17 cellular contexts compared by ENCODE assay signal in genomic region chr14:104821229-104821945, GRCh38. TPM values are rescaled to one million over a fixed set of nuclear protein-coding genes. Genes with fewer than 3 reads are reported as not detected.
DNase-seq lines count a peak whose midpoint lies in the region; ATAC-seq, FAIRE-seq and TF ChIP-seq lines count a peak whose summit lies in the region.
"Had no signal": no experiment of that assay in that cellular context is flagged by ENCODE, and none has a peak within 500 bp of the region (broad histone marks: within the 10 kb centered on the region; RNA-seq: fewer than 3 reads in every experiment).

No MANE protein-coding gene starts in this region.

- peak overlapping the region; percentile 88; the same call in 1 of the 2 replicates for H2AFZ ChIP-seq in GM23338
- no peak overlapping the region for H2AFZ ChIP-seq in mammary epithelial cell (ENCODE audit: low read depth, low read length)

- H3K4me3 ChIP-seq in GM23338: no peak overlapping the region
- no peak overlapping the region for H3K4me3 ChIP-seq in NT2/D1 (ENCODE audit: insufficient read length, low read depth)
- no peak overlapping the region for H3K4me3 ChIP-seq in kidney (ENCODE audit: low read length in 2 of 2)
- no peak overlapping the region for H3K4me3 ChIP-seq in sigmoid colon
- no peak overlapping the region for H3K4me3 ChIP-seq in mammary epithelial cell (replicated peaks in 1 of 3; ENCODE audit: insufficient read depth in 1 of 3, low read depth in 2 of 3, low read length in 3 of 3)

- peaks cover 9% of the 10 kb centered on the region for H3K4me1 ChIP-seq in GM23338 (ENCODE audit: insufficient read depth)
- peaks cover 11% of the 10 kb centered on the region for H3K4me1 ChIP-seq in NT2/D1 (ENCODE audit: insufficient read depth, insufficient read length)
- peaks cover 0 to 14% of the 10 kb centered on the region in 2 donors for H3K4me1 ChIP-seq in kidney (ENCODE audit: control insufficient read depth in 1 of 2, insufficient read depth in 1 of 2, low read depth in 1 of 2, low read length in 2 of 2)
- peaks cover 0 to 38% (median 33%) of the 10 kb centered on the region in 4 donors for H3K4me1 ChIP-seq in sigmoid colon
- H3K4me1 ChIP-seq in mammary epithelial cell (ENCODE audit: insufficient read depth, low read length): peaks cover 16% of the 10 kb centered on the region

- intact Hi-C loops in kidney (cut with DNase I): loop anchor here (5.0 kb wide), 1 partner anchor 49 kb away; no protein-coding TSS in a partner anchor
- intact Hi-C loops in sigmoid colon (cut with DNase I): loop anchor here (1.0 kb wide), 1 partner anchor 49 kb away; no protein-coding TSS in a partner anchor
- intact Hi-C loops in mammary epithelial cell (cut with micrococcal nuclease): loop anchor here (10.0 kb wide), 1 partner anchor 177 kb away; no protein-coding TSS in a partner anchor

- TF ChIP-seq CTCF in GM23338 (conservative IDR thresholded peaks at IDR 0.05; ENCODE audit: low read depth in 2 of 2): no peak
- TF ChIP-seq CTCF in kidney (IDR thresholded peaks at IDR 0.05; ENCODE audit: borderline replicate concordance, extremely low read depth, insufficient read depth): no peak
- no peak for TF ChIP-seq CTCF in sigmoid colon (IDR thresholded peaks at IDR 0.05)
- no peak for TF ChIP-seq CTCF in mammary epithelial cell (conservative IDR thresholded peaks at IDR 0.05 in 1 of 2, IDR thresholded peaks at IDR 0.05 in 1 of 2; ENCODE audit: extremely low read depth in 1 of 2, insufficient read depth in 1 of 2, low read depth in 1 of 2, low read length in 2 of 2)

- H3K4me2 ChIP-seq in GM23338: no peak overlapping the region
- no peak overlapping the region for H3K4me2 ChIP-seq in mammary epithelial cell (ENCODE audit: insufficient read depth, low read depth, low read length)

- no peak overlapping the region for H3K27ac Mint-ChIP-seq in GM23338
- H3K27ac Mint-ChIP-seq: activated T-cell treated with anti-CD3 and anti-CD28 coated beads, Interleukin-2, amount 50 U/mL, for 24 hours; dendritic cell treated with granulocyte-macrophage colony-stimulating factor and Interleukin-4, amounts not matched to agents 40 ng/mL and 50 ng/mL, for 4 days; HFFc6 had no signal

- WGBS in sigmoid colon, 2 donors: 85 to 86% methylated on average over 23 of the region's 23 CpGs
- WGBS in mammary epithelial cell (ENCODE audit: low coverage, missing lambda C conversion rate): 85% methylated on average over 15 of the region's 23 CpGs

- H3K27me3 ChIP-seq in GM23338 (ENCODE audit: insufficient read depth): peaks cover 29% of the 10 kb centered on the region
- peaks cover 11% of the 10 kb centered on the region for H3K27me3 ChIP-seq in NT2/D1 (ENCODE audit: insufficient read depth, insufficient read length)
- H3K27me3 ChIP-seq in sigmoid colon: peaks cover 0 to 8% (median 0%) of the 10 kb centered on the region in 3 donors
- no peaks in the 10 kb centered on the region for H3K27me3 ChIP-seq in mammary epithelial cell (ENCODE audit: insufficient read depth, low read length)

- no peaks in the 10 kb centered on the region; the same call in 1 of the 2 replicates for H3K36me3 ChIP-seq in GM23338 (ENCODE audit: insufficient read depth)
- no peaks in the 10 kb centered on the region for H3K36me3 ChIP-seq in NT2/D1 (ENCODE audit: insufficient read depth, insufficient read length, low read length)
- H3K36me3 ChIP-seq in kidney (ENCODE audit: control insufficient read depth in 1 of 2, insufficient read depth in 2 of 2, low read length in 2 of 2): no peaks in the 10 kb centered on the region
- H3K36me3 ChIP-seq in sigmoid colon: no peaks in the 10 kb centered on the region
- no peaks in the 10 kb centered on the region for H3K36me3 ChIP-seq in mammary epithelial cell (ENCODE audit: insufficient read depth, low read length)

- no peak overlapping the region for H3K4me3 Mint-ChIP-seq in GM23338
- H3K4me3 Mint-ChIP-seq: activated T-cell treated with anti-CD3 and anti-CD28 coated beads, Interleukin-2, amount 50 U/mL, for 24 hours; dendritic cell treated with granulocyte-macrophage colony-stimulating factor and Interleukin-4, amounts not matched to agents 40 ng/mL and 50 ng/mL, for 4 days; HFFc6 had no signal

- no peak for TF ChIP-seq EP300 in sigmoid colon (IDR thresholded peaks at IDR 0.05)

- DNase-seq in GM23338 (ENCODE audit: low spot score) (no peak), NT2/D1 (ENCODE audit: low read depth, low spot score) (no peak), kidney (peak; percentile 73), sigmoid colon (peak; percentile 65), mammary epithelial cell (no peak), KBM-7 (no peak)
- DNase-seq: activated CD4-positive, CD25-positive, alpha-beta regulatory T cell treated with anti-CD3 and anti-CD28 coated beads, Interleukin-2, amount 50 U/mL, for 72 hours; activated naive CD4-positive, alpha-beta T cell; activated T-cell treated with anti-CD3 and anti-CD28 coated beads, Interleukin-2, amount 50 U/mL, for 24 hours; KG1; SIG-M5 had no signal

- H3K27ac ChIP-seq in GM23338 (ENCODE audit: low read depth) (no peak overlapping the region), kidney (ENCODE audit: low read depth in 2 of 2, low read length in 2 of 2) (no peak overlapping the region), sigmoid colon (peak overlapping the region in 1 of 4 donors; percentile 35), mammary epithelial cell (ENCODE audit: insufficient read depth, low read depth, low read length) (no peak overlapping the region)

- H3K79me2 ChIP-seq in GM23338 (replicated peaks; ENCODE audit: insufficient read depth) (0 out of 2 replicates have a peak, but pooled peaks cover 4% of the 10 kb centered on the region), mammary epithelial cell (ENCODE audit: insufficient read depth, low read length) (peaks cover 4% of the 10 kb centered on the region)

- no peaks in the 10 kb centered on the region for H3K9me3 ChIP-seq in NT2/D1 (ENCODE audit: insufficient read depth, low read length)
- H3K9me3 ChIP-seq in kidney (ENCODE audit: control insufficient read depth in 1 of 2, low read length in 2 of 2): no peaks in the 10 kb centered on the region
- H3K9me3 ChIP-seq in sigmoid colon: no peaks in the 10 kb centered on the region
- H3K9me3 ChIP-seq in mammary epithelial cell (replicated peaks; ENCODE audit: insufficient read depth, low read length): no peaks in the 10 kb centered on the region

- dilution Hi-C loops in mammary epithelial cell (cut with HindIII; ENCODE audit: low sequenced_read_pairs): loop anchor here (5.0 to 10.0 kb wide), 3 partner anchors 83 to 231 kb away; no protein-coding TSS in a partner anchor

- H3K27me3 Mint-ChIP-seq in GM23338 (ENCODE audit: insufficient read depth, low read depth, poor library complexity): peaks cover 41% of the 10 kb centered on the region

- H3F3A ChIP-seq in GM23338 (replicated peaks; ENCODE audit: low read depth): no peaks in the 10 kb centered on the region

- no TSS peak for BruUV-seq in mammary epithelial cell (replicated peaks; lab: Mats Ljungman, UMichigan)

- TF ChIP-seq POLR2A in sigmoid colon (IDR thresholded peaks at IDR 0.05): no peak

- peak overlapping the region; percentile 32 for H3K9ac ChIP-seq in NT2/D1 (ENCODE audit: insufficient read length, low read depth)
- no peak overlapping the region for H3K9ac ChIP-seq in kidney (ENCODE audit: low read length in 2 of 2)
- H3K9ac ChIP-seq in mammary epithelial cell (ENCODE audit: insufficient read depth, low read length): no peak overlapping the region

- CTCF ChIA-PET in mammary epithelial cell (lab: Charles Lee; ENCODE audit: low non-redundant PET): interaction anchor here (0.6 kb wide), 1 partner anchor 69 kb away, joined by 7 read pairs; no protein-coding TSS in a partner anchor

- peaks cover 19% of the 10 kb centered on the region for H3K9me3 Mint-ChIP-seq in GM23338

- peaks cover 15% of the 10 kb centered on the region for H3K36me3 Mint-ChIP-seq in GM23338 (ENCODE audit: low read depth)

- ATAC-seq in GM23338 (no peak), HG02938 (IDR thresholded peaks at IDR 0.05; ENCODE audit: unreplicated experiment) (no peak)

- H3K9me2 ChIP-seq in GM23338 (ENCODE audit: insufficient read depth): peaks cover 17% of the 10 kb centered on the region

- in situ Hi-C loops in mammary epithelial cell (cut with MboI; ENCODE audit: low sequenced_read_pairs in 2 of 2) (loop anchor here (5.0 kb wide), 2 partner anchors 49 to 69 kb away; partner anchors contain the start of gene SIVA1 (in 1 of the 2)), KBM-7 (cut with MboI; ENCODE audit: low pct_unique_long_range_greater_than_20kb, low sequenced_read_pairs) (no loop called here)

- no peak for FAIRE-seq in kidney (lab: Jason Lieb, UNC)
- FAIRE-seq: D721Med, GM19239 had no signal

- peaks cover 9% of the 10 kb centered on the region for H3K4me1 Mint-ChIP-seq in GM23338

- no peaks in the 10 kb centered on the region; the same call in 1 of the 2 replicates for H4K20me1 ChIP-seq in GM23338 (replicated peaks; ENCODE audit: insufficient read depth)
- no peaks in the 10 kb centered on the region for H4K20me1 ChIP-seq in mammary epithelial cell (ENCODE audit: insufficient read depth, low read length)

TF ChIP-seq in GM23338, 12 proteins besides CTCF, POLR2A, EP300 and RAD21 (continues in another document):
- TF ChIP-seq EZH2phosphoT487 (IDR thresholded peaks at IDR 0.05; ENCODE audit: unreplicated experiment): no peak

RNA-seq across cellular contexts. Expression of gene ZBTB42, which starts 20.5 kb away (rescaled TPM):
- total RNA-seq in GM23338 (2014; rRNA removed; shearing (Covaris generic)): 4.4 and 7.5 TPM in 2 replicates
- polyA plus RNA-seq in GM23338 (2016; fragmentation: Nextera tagmentation; extraction: Ambion mirVana) (0.66 and 0.70 TPM in 2 replicates), kidney (ENCODE audit: insufficient read depth, low read depth, low replicate concordance) (3.9 TPM), sigmoid colon (1 to 10 TPM; 4.2 to 5.5 (median 4.6) TPM), mammary epithelial cell (1.2 TPM)
- total RNA-seq in kidney (10.0 TPM), sigmoid colon (1 to 10 TPM; 1.5 to 5.3 (median 3.5) TPM), mammary epithelial cell (1 to 10 TPM; 1.9 to 2.2 TPM)
- polyA minus RNA-seq in mammary epithelial cell: 0.41 TPM
- polyA plus RNA-seq: neural cell had no signal

RNA-seq across cellular contexts. Expression of gene AKT1, which starts 25.8 kb away (rescaled TPM):
- total RNA-seq in GM23338 (2014; rRNA removed; shearing (Covaris generic)): 74.3 and 78.7 TPM in 2 replicates
- polyA plus RNA-seq in GM23338 (2016; fragmentation: Nextera tagmentation; extraction: Ambion mirVana) (19.2 and 23.7 TPM in 2 replicates), kidney (ENCODE audit: insufficient read depth, low read depth, low replicate concordance) (70.6 TPM), sigmoid colon (100 to 1,000 TPM in 2 of 3 donors, 10 to 100 TPM in 1; 86.2 to 116 (median 102) TPM), mammary epithelial cell (124 TPM)
- total RNA-seq in kidney (125 TPM), sigmoid colon (100 to 1,000 TPM; 109 to 180 (median 126) TPM), mammary epithelial cell (100 to 1,000 TPM; 116 to 125 TPM)
- 153 TPM for polyA minus RNA-seq in mammary epithelial cell

RNA-seq across cellular contexts. Expression of gene CEP170B, which starts 43.7 kb away (rescaled TPM):
- 31.3 and 37.1 TPM in 2 replicates for total RNA-seq in GM23338 (2014; rRNA removed; shearing (Covaris generic))
- polyA plus RNA-seq in GM23338 (2016; fragmentation: Nextera tagmentation; extraction: Ambion mirVana): 4.6 and 5.3 TPM in 2 replicates
- 42.4 TPM for total RNA-seq in kidney
- polyA plus RNA-seq in kidney (ENCODE audit: insufficient read depth, low read depth, low replicate concordance): 8.1 TPM
- 10 to 100 TPM in 2 of 4 donors, 1 to 10 TPM in 2; 5.4 to 16.1 (median 11.4) TPM for total RNA-seq in sigmoid colon
- 10 to 100 TPM; 12.6 to 60.0 (median 22.4) TPM for polyA plus RNA-seq in sigmoid colon
- total RNA-seq in mammary epithelial cell: 10 to 100 TPM; 61.3 to 91.4 TPM
- 23.1 TPM for polyA plus RNA-seq in mammary epithelial cell
- 12.0 TPM for polyA minus RNA-seq in mammary epithelial cell

Comparison
In these comparisons a context has a peak if more than half of its experiments do, and no peak if none do; other contexts are left out.
1. DNase-seq: peak in kidney (single experiment) and sigmoid colon (single experiment); none in GM23338 (single experiment), NT2/D1 (single experiment), mammary epithelial cell (single experiment) and KBM-7 (single experiment).